ENCODE assay signal across 8 cellular contexts in genomic region chr6:1527098-1527497, GRCh38.
DNase-seq lines count a peak whose midpoint lies in the region; ATAC-seq and TF ChIP-seq lines count a peak whose summit lies in the region.

No MANE protein-coding gene starts in this region.

- no peak for TF ChIP-seq RAD21 in Ishikawa (IDR thresholded peaks at IDR 0.05; ENCODE audit: low read depth)

- ATAC-seq in stimulated activated memory B cell treated with anti-CD40 and anti-IgM and Interleukin-4, amounts not matched to agents 10 μg/mL and 1 μg/mL and 100 μg/mL, for 72 hours = no peak
- ATAC-seq in stimulated activated naive B cell treated with anti-CD40 and anti-IgM and Interleukin-4, amounts not matched to agents 10 μg/mL and 1 μg/mL and 100 μg/mL, for 72 hours (replicated peaks) = no peak

- no peaks in the 10 kb centered on the region for H3K9me3 ChIP-seq in ascending aorta

- TF ChIP-seq CTCF in Calu3 (IDR thresholded peaks at IDR 0.05; ENCODE audit: unreplicated experiment) = no peak
- TF ChIP-seq CTCF in ascending aorta (IDR thresholded peaks at IDR 0.05) = no peak
- no peak for TF ChIP-seq CTCF in RWPE1 (conservative IDR thresholded peaks at IDR 0.05; ENCODE audit: low read depth)

- peak; percentile 38 for DNase-seq in Calu3
- DNase-seq in ascending aorta (ENCODE audit: low spot score in 2 of 2) = peak in 1 of 2 donors; percentile 15
- peak; percentile 80 for DNase-seq in iris pigment epithelial cell (ENCODE audit: low read depth)
- DNase-seq in stimulated activated CD4-positive, alpha-beta T cell treated with anti-CD3 and anti-CD28 coated beads, Interleukin-4, amount 100 ng/mL, for 4 hours = peak; percentile 28 to 53
- no peak for DNase-seq in stimulated activated naive B cell treated with anti-CD40 and anti-IgM and Interleukin-4, amounts not matched to agents 10 μg/mL and 1 μg/mL and 100 μg/mL, for 72 hours
- DNase-seq in RWPE1 (ENCODE audit: low spot score) = no peak

- H3K27ac Mint-ChIP-seq in Calu3 (ENCODE audit: unreplicated experiment) = no peak overlapping the region
- H3K27ac Mint-ChIP-seq in stimulated activated memory B cell treated with anti-CD40 and anti-IgM and Interleukin-4, amounts not matched to agents 10 μg/mL and 1 μg/mL and 100 μg/mL, for 72 hours = no peak overlapping the region
- H3K27ac Mint-ChIP-seq in stimulated activated naive B cell treated with anti-CD40 and anti-IgM and Interleukin-4, amounts not matched to agents 10 μg/mL and 1 μg/mL and 100 μg/mL, for 72 hours = no peak overlapping the region

- no peaks in the 10 kb centered on the region for H3K36me3 ChIP-seq in ascending aorta

- BruUV-seq in Calu3 (replicated peaks; lab: Mats Ljungman, UMichigan) = no TSS peak

- peak overlapping the region; percentile 33 to 35 for H3K27ac ChIP-seq in ascending aorta
- H3K27ac ChIP-seq in RWPE1 = no peak overlapping the region

- H3K9me3 Mint-ChIP-seq in Calu3 (ENCODE audit: low read depth, unreplicated experiment) = no peaks in the 10 kb centered on the region
- no peaks in the 10 kb centered on the region for H3K9me3 Mint-ChIP-seq in stimulated activated memory B cell treated with anti-CD40 and anti-IgM and Interleukin-4, amounts not matched to agents 10 μg/mL and 1 μg/mL and 100 μg/mL, for 72 hours
- no peaks in the 10 kb centered on the region for H3K9me3 Mint-ChIP-seq in stimulated activated naive B cell treated with anti-CD40 and anti-IgM and Interleukin-4, amounts not matched to agents 10 μg/mL and 1 μg/mL and 100 μg/mL, for 72 hours

- H3K27me3 Mint-ChIP-seq in Calu3 (ENCODE audit: unreplicated experiment) = peaks cover 14% of the 10 kb centered on the region
- peaks cover 48% of the 10 kb centered on the region for H3K27me3 Mint-ChIP-seq in stimulated activated memory B cell treated with anti-CD40 and anti-IgM and Interleukin-4, amounts not matched to agents 10 μg/mL and 1 μg/mL and 100 μg/mL, for 72 hours
- H3K27me3 Mint-ChIP-seq in stimulated activated naive B cell treated with anti-CD40 and anti-IgM and Interleukin-4, amounts not matched to agents 10 μg/mL and 1 μg/mL and 100 μg/mL, for 72 hours = peaks cover 24 to 42% of the 10 kb centered on the region in 2 donors

- H3K4me1 Mint-ChIP-seq in Calu3 (ENCODE audit: low read depth, unreplicated experiment) = no peaks in the 10 kb centered on the region
- no peaks in the 10 kb centered on the region for H3K4me1 Mint-ChIP-seq in stimulated activated memory B cell treated with anti-CD40 and anti-IgM and Interleukin-4, amounts not matched to agents 10 μg/mL and 1 μg/mL and 100 μg/mL, for 72 hours
- H3K4me1 Mint-ChIP-seq in stimulated activated naive B cell treated with anti-CD40 and anti-IgM and Interleukin-4, amounts not matched to agents 10 μg/mL and 1 μg/mL and 100 μg/mL, for 72 hours = peaks cover 4 to 9% of the 10 kb centered on the region in 2 donors

- TF ChIP-seq EP300 in Ishikawa (IDR thresholded peaks at IDR 0.05; ENCODE audit: borderline replicate concordance) = no peak

- peak overlapping the region in 1 of 2 donors; percentile 40 for H3K4me3 ChIP-seq in ascending aorta

- CTCF ChIA-PET in Calu3 (lab: Charles Lee) = no interaction called here
- CTCF ChIA-PET in RWPE1 (lab: Yijun Ruan, JAX) = interaction anchor here (0.6 kb wide), 3 partner anchors 60 to 1161 kb away, joined by 3 to 8 read pairs (median 3); no protein-coding TSS in a partner anchor

- H3K36me3 Mint-ChIP-seq in Calu3 (ENCODE audit: insufficient read depth, unreplicated experiment) = no peaks in the 10 kb centered on the region
- no peaks in the 10 kb centered on the region for H3K36me3 Mint-ChIP-seq in stimulated activated memory B cell treated with anti-CD40 and anti-IgM and Interleukin-4, amounts not matched to agents 10 μg/mL and 1 μg/mL and 100 μg/mL, for 72 hours
- no peaks in the 10 kb centered on the region for H3K36me3 Mint-ChIP-seq in stimulated activated naive B cell treated with anti-CD40 and anti-IgM and Interleukin-4, amounts not matched to agents 10 μg/mL and 1 μg/mL and 100 μg/mL, for 72 hours

- peaks cover 0 to 14% of the 10 kb centered on the region in 2 donors for H3K4me1 ChIP-seq in ascending aorta

- POLR2A ChIA-PET in RWPE1 (lab: Yijun Ruan, JAX; ENCODE audit: low non-redundant PET) = no interaction called here

- H3K27me3 ChIP-seq in ascending aorta = no peaks in the 10 kb centered on the region

- intact Hi-C loops in Calu3 (cut with micrococcal nuclease; ENCODE audit: unreplicated experiment) (no loop called here), ascending aorta (cut with DNase I) (loop anchor here (2.0 kb wide), 1 partner anchor 28 kb away; no protein-coding TSS in a partner anchor)

- no peak overlapping the region for H3K4me3 Mint-ChIP-seq in Calu3 (ENCODE audit: low read depth, unreplicated experiment)
- no peak overlapping the region for H3K4me3 Mint-ChIP-seq in stimulated activated memory B cell treated with anti-CD40 and anti-IgM and Interleukin-4, amounts not matched to agents 10 μg/mL and 1 μg/mL and 100 μg/mL, for 72 hours
- no peak overlapping the region for H3K4me3 Mint-ChIP-seq in stimulated activated naive B cell treated with anti-CD40 and anti-IgM and Interleukin-4, amounts not matched to agents 10 μg/mL and 1 μg/mL and 100 μg/mL, for 72 hours

TF ChIP-seq in Ishikawa, 13 proteins besides CTCF, POLR2A, EP300 and RAD21:
- TF ChIP-seq TAF1 (IDR thresholded peaks at IDR 0.05; ENCODE audit: low read depth) (no peak), EGR1 (IDR thresholded peaks at IDR 0.05) (no peak), CREB1 (IDR thresholded peaks at IDR 0.05; ENCODE audit: low read depth) (no peak), TEAD4 (IDR thresholded peaks at IDR 0.05) (no peak), YY1 (IDR thresholded peaks at IDR 0.05; ENCODE audit: low read depth) (no peak), USF1 (IDR thresholded peaks at IDR 0.05) (peak; percentile 90), TCF12 (IDR thresholded peaks at IDR 0.05; ENCODE audit: low read depth) (no peak), FOXM1 (IDR thresholded peaks at IDR 0.05; ENCODE audit: borderline replicate concordance, low read depth) (no peak), NFIC (IDR thresholded peaks at IDR 0.05) (no peak)
- TF ChIP-seq, protein P1, sequence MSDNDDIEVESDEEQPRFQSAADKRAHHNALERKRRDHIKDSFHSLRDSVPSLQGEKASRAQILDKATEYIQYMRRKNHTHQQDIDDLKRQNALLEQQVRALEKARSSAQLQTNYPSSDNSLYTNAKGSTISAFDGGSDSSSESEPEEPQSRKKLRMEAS (IDR thresholded peaks at IDR 0.05) = peak; percentile 65

Comparison
In these comparisons a context has a peak if more than half of its experiments do, and no peak if none do; other contexts are left out.
1. DNase-seq: peak in Calu3 (single experiment), iris pigment epithelial cell (single experiment) and stimulated activated CD4-positive, alpha-beta T cell treated with anti-CD3 and anti-CD28 coated beads, Interleukin-4, amount 100 ng/mL, for 4 hours (2 of 2); none in stimulated activated naive B cell treated with anti-CD40 and anti-IgM and Interleukin-4, amounts not matched to agents 10 μg/mL and 1 μg/mL and 100 μg/mL, for 72 hours (single experiment) and RWPE1 (single experiment).